19 cellular contexts compared by ENCODE assay signal in the genomic region with DNA sequence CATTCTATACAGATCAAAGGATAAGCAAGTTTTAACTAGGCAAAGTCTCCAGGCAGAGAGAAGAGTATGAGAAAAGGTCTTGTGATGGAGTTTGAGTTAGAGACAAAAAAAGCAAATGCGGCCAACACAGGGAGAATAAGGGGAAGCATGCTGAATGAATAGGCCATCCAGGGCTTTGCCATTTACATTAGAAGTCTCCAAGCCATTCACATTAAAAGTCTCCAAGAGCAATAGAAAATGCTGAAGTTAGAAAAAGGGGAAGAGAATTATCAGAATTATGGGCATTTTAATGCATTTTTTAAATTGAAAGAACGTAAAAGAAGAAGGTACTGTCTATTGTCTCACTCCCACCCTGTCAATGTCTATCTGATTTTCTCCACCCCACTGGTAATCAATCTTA.
"Had no signal": no experiment of that assay in that cellular context is flagged by ENCODE, and none has a peak within 500 bp of the region (broad histone marks: within the 10 kb centered on the region; RNA-seq: fewer than 3 reads in every experiment).

No MANE protein-coding gene starts in this region.

- ATAC-seq: activated CD4-positive, alpha-beta T cell treated with anti-CD3 and anti-CD28 coated beads for 36 hours; activated CD8-positive, alpha-beta T cell treated with anti-CD3 and anti-CD28 coated beads for 36 hours; T-cell had no signal

- DNase-seq: activated CD4-positive, alpha-beta T cell treated with anti-CD3 and anti-CD28 coated beads for 36 hours; activated CD4-positive, alpha-beta T cell treated with anti-CD3 and anti-CD28 coated beads, Interleukin-2, amount 50 U/mL, for 1 hour; activated CD8-positive, alpha-beta memory T cell treated with anti-CD3 and anti-CD28 coated beads, Interleukin-2, amount 50 U/mL, for 48 hours; activated CD8-positive, alpha-beta T cell treated with anti-CD3 and anti-CD28 coated beads for 36 hours; activated naive CD4-positive, alpha-beta T cell treated with anti-CD3 and anti-CD28 coated beads, Interleukin-2, amount 50 U/mL, for 16 hours; activated T-cell treated with anti-CD3 and anti-CD28 coated beads, Interleukin-2, amount 50 U/mL, for 1 hour; aorta; MG63; NCI-H1105 treated with DMSO at 0.1 percent for 48 hours; NCI-H1436 treated with DMSO at 0.1 percent for 48 hours; NCI-H187; NCI-H2081; NCI-H446; NCI-H524; SIG-M5; T-cell; T-helper 2 cell; T1000 had no signal

- H3K27ac Mint-ChIP-seq: activated CD4-positive, alpha-beta T cell treated with anti-CD3 and anti-CD28 coated beads for 36 hours; activated CD8-positive, alpha-beta T cell treated with anti-CD3 and anti-CD28 coated beads for 36 hours; T-cell had no signal

- H3K27me3 Mint-ChIP-seq: activated CD4-positive, alpha-beta T cell treated with anti-CD3 and anti-CD28 coated beads for 36 hours; activated CD8-positive, alpha-beta T cell treated with anti-CD3 and anti-CD28 coated beads for 36 hours; central memory CD8-positive, alpha-beta T cell; T-cell had no signal

- H3K27me3 ChIP-seq: MG63 had no signal

- H3K4me3 Mint-ChIP-seq: activated CD4-positive, alpha-beta T cell treated with anti-CD3 and anti-CD28 coated beads for 36 hours; activated CD8-positive, alpha-beta T cell treated with anti-CD3 and anti-CD28 coated beads for 36 hours; central memory CD8-positive, alpha-beta T cell; T-cell had no signal

- H3K4me1 Mint-ChIP-seq: activated CD4-positive, alpha-beta T cell treated with anti-CD3 and anti-CD28 coated beads for 36 hours had no signal

- H3K36me3 ChIP-seq: MG63 had no signal

- H3K4me3 ChIP-seq: MG63 had no signal
